9 cellular contexts compared by ENCODE assay signal in the genomic region with DNA sequence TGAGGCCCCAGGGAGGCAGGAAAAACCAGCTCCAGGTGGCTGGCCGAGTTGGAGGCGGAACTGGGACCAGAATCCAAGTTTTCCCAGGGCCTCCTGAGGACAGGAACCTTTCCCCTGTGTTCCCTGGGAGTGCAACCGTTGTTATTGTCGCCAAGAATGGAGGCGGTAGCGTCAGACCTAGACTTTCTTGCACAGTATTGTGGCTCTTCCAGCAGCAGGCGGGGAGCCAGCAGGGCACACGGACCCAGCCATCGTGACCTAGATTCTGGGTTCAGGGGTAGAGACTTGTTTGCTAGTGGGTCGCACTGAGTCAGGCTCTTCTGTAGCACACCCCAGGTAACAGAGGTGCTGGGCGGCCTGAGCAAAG. TPM values are rescaled to one million over a fixed set of nuclear protein-coding genes. Genes with fewer than 3 reads are reported as not detected.
DNase-seq lines count a peak whose midpoint lies in the region; ATAC-seq and TF ChIP-seq lines count a peak whose summit lies in the region.
"Had no signal": no experiment of that assay in that cellular context is flagged by ENCODE, and none has a peak within 500 bp of the region (broad histone marks: within the 10 kb centered on the region; RNA-seq: fewer than 3 reads in every experiment).

No MANE protein-coding gene starts in this region.

- no peaks in the 10 kb centered on the region for H3K9me3 ChIP-seq in liver (ENCODE audit: control insufficient read depth in 4 of 4, low read length in 3 of 4)
- H3K9me3 ChIP-seq in spleen = no peaks in the 10 kb centered on the region

- TF ChIP-seq RAD21 in liver (IDR thresholded peaks at IDR 0.05) = no peak

- CTCF ChIA-PET in Calu3 (lab: Charles Lee) = no interaction called here

- H3K4me1 ChIP-seq in liver (ENCODE audit: control insufficient read depth in 4 of 4, insufficient read depth in 4 of 4, low read length in 3 of 4) (peaks cover 0 to 15% (median 8%) of the 10 kb centered on the region in 4 donors), spleen (peaks cover 17 to 57% (median 32%) of the 10 kb centered on the region in 6 donors)

- H3K9ac ChIP-seq in liver (ENCODE audit: low read depth in 1 of 2, low read length in 2 of 2) = no peak overlapping the region

- TF ChIP-seq CTCF in liver (IDR thresholded peaks at IDR 0.05; ENCODE audit: low read depth, low read length, missing input control) (no peak), spleen (IDR thresholded peaks at IDR 0.05 in 8 of 11, conservative IDR thresholded peaks at IDR 0.05 in 3 of 11) (no peak), Calu3 (IDR thresholded peaks at IDR 0.05; ENCODE audit: unreplicated experiment) (no peak)

- peaks cover 0 to 8% (median 6%) of the 10 kb centered on the region in 4 donors for H3K27me3 ChIP-seq in liver (ENCODE audit: control insufficient read depth in 4 of 4, insufficient read depth in 4 of 4, low read length in 3 of 4)
- H3K27me3 ChIP-seq in spleen (replicated peaks in 1 of 7) = peaks cover 0 to 51% (median 11%) of the 10 kb centered on the region in 7 donors

- H3K27ac Mint-ChIP-seq in activated naive CD8-positive, alpha-beta T cell treated with anti-CD3 and anti-CD28 coated beads, Interleukin-2, amount 50 U/mL, for 24 hours = no peak overlapping the region
- no peak overlapping the region for H3K27ac Mint-ChIP-seq in Calu3 (ENCODE audit: unreplicated experiment)

- no TSS peak for BruUV-seq in Calu3 (replicated peaks; lab: Mats Ljungman, UMichigan)

- peaks cover 11% of the 10 kb centered on the region for H3K4me1 Mint-ChIP-seq in activated naive CD8-positive, alpha-beta T cell treated with anti-CD3 and anti-CD28 coated beads, Interleukin-2, amount 50 U/mL, for 24 hours
- H3K4me1 Mint-ChIP-seq in Calu3 (ENCODE audit: low read depth, unreplicated experiment) = no peaks in the 10 kb centered on the region

- H3K9me3 Mint-ChIP-seq in activated naive CD8-positive, alpha-beta T cell treated with anti-CD3 and anti-CD28 coated beads, Interleukin-2, amount 50 U/mL, for 24 hours = no peaks in the 10 kb centered on the region
- no peaks in the 10 kb centered on the region for H3K9me3 Mint-ChIP-seq in Calu3 (ENCODE audit: low read depth, unreplicated experiment)

- no peak for DNase-seq in activated naive CD8-positive, alpha-beta T cell treated with anti-CD3 and anti-CD28 coated beads, Interleukin-2, amount 50 U/mL, for 24 hours
- DNase-seq in spleen (no peak), Calu3 (no peak), NCI-H1694 (lab: John Stamatoyannopoulos, UW) (no peak)
- DNase-seq: kidney had no signal

- intact Hi-C loops in spleen (cut with DNase I; ENCODE audit: low total_unique reads) (no loop called here), Calu3 (cut with micrococcal nuclease; ENCODE audit: unreplicated experiment) (no loop called here)

- H3K27ac ChIP-seq in liver (ENCODE audit: low read depth in 1 of 2, low read length in 2 of 2) (peak overlapping the region; percentile 34 to 46), spleen (peak overlapping the region in 7 of 8 donors; percentile 39 to 75 (median 65))

- H3K4me3 Mint-ChIP-seq in activated naive CD8-positive, alpha-beta T cell treated with anti-CD3 and anti-CD28 coated beads, Interleukin-2, amount 50 U/mL, for 24 hours = peak overlapping the region; percentile 24
- no peak overlapping the region for H3K4me3 Mint-ChIP-seq in Calu3 (ENCODE audit: low read depth, unreplicated experiment)

- 23% methylated on average over 11 of the region's 11 CpGs for WGBS in liver
- 18 to 37% (median 34%) methylated on average over 9 to 11 of the region's 11 CpGs for WGBS in spleen, 5 donors

- no peaks in the 10 kb centered on the region for H3K36me3 Mint-ChIP-seq in activated naive CD8-positive, alpha-beta T cell treated with anti-CD3 and anti-CD28 coated beads, Interleukin-2, amount 50 U/mL, for 24 hours (ENCODE audit: low read depth)
- no peaks in the 10 kb centered on the region for H3K36me3 Mint-ChIP-seq in Calu3 (ENCODE audit: insufficient read depth, unreplicated experiment)

- H3K36me3 ChIP-seq in liver (ENCODE audit: control insufficient read depth in 4 of 4, insufficient read depth in 3 of 4, low read depth in 1 of 4, low read length in 3 of 4) = no peaks in the 10 kb centered on the region
- H3K36me3 ChIP-seq in spleen = peaks cover 0 to 5% (median 0%) of the 10 kb centered on the region in 6 donors

- H3K27me3 Mint-ChIP-seq in activated naive CD8-positive, alpha-beta T cell treated with anti-CD3 and anti-CD28 coated beads, Interleukin-2, amount 50 U/mL, for 24 hours = peaks cover 35% of the 10 kb centered on the region
- peaks cover 70% of the 10 kb centered on the region for H3K27me3 Mint-ChIP-seq in Calu3 (ENCODE audit: unreplicated experiment)

- ATAC-seq in HG03432 (IDR thresholded peaks at IDR 0.05; ENCODE audit: unreplicated experiment) (peak; percentile 8), GM19397 (IDR thresholded peaks at IDR 0.05; ENCODE audit: unreplicated experiment) (no peak)
- ATAC-seq in activated naive CD8-positive, alpha-beta T cell treated with anti-CD3 and anti-CD28 coated beads, Interleukin-2, amount 50 U/mL, for 24 hours = no peak

- no peak for TF ChIP-seq POLR2A in spleen (IDR thresholded peaks at IDR 0.05)

- H3K4me3 ChIP-seq in liver (ENCODE audit: low read depth in 1 of 3, low read length in 3 of 3) (no peak overlapping the region), spleen (peak overlapping the region in 6 of 8 donors; percentile 39 to 66 (median 46))
- H3K4me3 ChIP-seq: K562 had no signal

TF ChIP-seq in liver, 16 proteins besides CTCF, POLR2A, EP300 and RAD21:
- TF ChIP-seq GABPA (IDR thresholded peaks at IDR 0.05 in 1 of 2, conservative IDR thresholded peaks at IDR 0.05 in 1 of 2) (no peak), HNF4G (IDR thresholded peaks at IDR 0.05) (no peak), YY1 (IDR thresholded peaks at IDR 0.05) (no peak)
- TF ChIP-seq, protein P1, sequence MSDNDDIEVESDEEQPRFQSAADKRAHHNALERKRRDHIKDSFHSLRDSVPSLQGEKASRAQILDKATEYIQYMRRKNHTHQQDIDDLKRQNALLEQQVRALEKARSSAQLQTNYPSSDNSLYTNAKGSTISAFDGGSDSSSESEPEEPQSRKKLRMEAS (IDR thresholded peaks at IDR 0.05) = no peak

RNA-seq across cellular contexts. Expression of a gene that starts 0.7 kb away (rescaled TPM):
- total RNA-seq in liver (1 to 10 TPM in 1 of 2 donors, under 1 TPM in 1; 0.70 to 2.1 TPM), spleen (10 to 100 TPM; 15.9 to 48.2 (median 24.1) TPM), Calu3 (2022) (not detected in 2 replicates)
- polyA plus RNA-seq in liver (under 1 TPM; 0.42 to 0.96 TPM), spleen (10 to 100 TPM in 2 of 3 donors, 1 to 10 TPM in 1; 5.7 to 22.8 (median 13.3) TPM)
- total RNA-seq: K562 had no signal

RNA-seq across cellular contexts. Expression of a gene that starts 36.3 kb away (rescaled TPM):
- not detected for total RNA-seq in liver
- not detected for polyA plus RNA-seq in liver
- total RNA-seq in spleen = under 1 TPM in 1 of 7 donors, not detected in 6; 0.51 TPM
- under 1 TPM in 1 of 3 donors, not detected in 2; 0.06 TPM for polyA plus RNA-seq in spleen
- not detected in 2 replicates for total RNA-seq in Calu3 (2022)
- total RNA-seq: K562, kidney had no signal
- polyA plus RNA-seq: K562 had no signal

RNA-seq across cellular contexts. Expression of a gene that starts 41.9 kb away (rescaled TPM):
- under 1 TPM in 1 of 2 donors, not detected in 1; 0.08 TPM for total RNA-seq in liver
- polyA plus RNA-seq in liver = under 1 TPM in 1 of 2 donors, not detected in 1; 0.05 TPM
- total RNA-seq in spleen = 1 to 10 TPM in 6 of 7 donors, under 1 TPM in 1; 0.85 to 3.1 (median 2.2) TPM
- under 1 TPM; 0.09 to 0.93 (median 0.18) TPM for polyA plus RNA-seq in spleen
- total RNA-seq in Calu3 (2022) = not detected in 2 replicates
- total RNA-seq: K562, kidney had no signal
- polyA plus RNA-seq: K562 had no signal

RNA-seq across cellular contexts. Expression of a gene that starts 51.3 kb away (rescaled TPM):
- total RNA-seq in liver (not detected), spleen (under 1 TPM in 3 of 7 donors, not detected in 4; 0.23 to 0.67 (median 0.29) TPM), Calu3 (2022) (not detected in 2 replicates)
- polyA plus RNA-seq in liver (not detected), spleen (under 1 TPM in 2 of 3 donors, not detected in 1; 0.35 to 0.72 TPM)
- total RNA-seq: K562 had no signal
- polyA plus RNA-seq: K562 had no signal

Comparison
In these comparisons a context has a peak if more than half of its experiments do, and no peak if none do; other contexts are left out.
1. H3K4me3 ChIP-seq: peak in spleen (6 of 8); none in liver (0 of 3).
2. RNA of a gene that starts 0.7 kb away (total RNA-seq): 15.9 to 48.2 TPM in spleen; 0.70 to 2.1 TPM in liver and not detected in Calu3; every median in the first group is over 4 times any median in the second.